Comparison of ENCODE assay signal across 8 cellular contexts in genomic region chr3:101070260-101071121, GRCh38.
DNase-seq lines count a peak whose midpoint lies in the region; ATAC-seq and TF ChIP-seq lines count a peak whose summit lies in the region.

No MANE protein-coding gene starts in this region.

- peaks cover 49% of the 10 kb centered on the region for H3K4me1 ChIP-seq in PC-3 (ENCODE audit: insufficient read depth, low read length)

- H3K27me3 Mint-ChIP-seq in activated T-helper 2 cell treated with anti-CD3 and anti-CD28 coated beads, Interferon-gamma antibody, Interleukin-2, Interleukin-4, amounts not matched to agents 10 μg/mL and 5 μg/mL and 100 μg/mL, durations not matched to agents 14 hours and 24 hours and 36 hours (ENCODE audit: low read depth), result peaks cover 10% of the 10 kb centered on the region

- H4K20me1 ChIP-seq in PC-3 (ENCODE audit: low read length), result no peaks in the 10 kb centered on the region

- H3K27me3 ChIP-seq in PC-3 (ENCODE audit: low read length), result no peaks in the 10 kb centered on the region

- no peaks in the 10 kb centered on the region for H3K9me3 ChIP-seq in PC-3 (ENCODE audit: low read length)

- no peaks in the 10 kb centered on the region for H3K36me3 ChIP-seq in PC-3 (ENCODE audit: low read depth, low read length)

- no peak overlapping the region for H3K4me3 Mint-ChIP-seq in activated T-helper 2 cell treated with anti-CD3 and anti-CD28 coated beads, Interferon-gamma antibody, Interleukin-2, Interleukin-4, amounts not matched to agents 10 μg/mL and 5 μg/mL and 100 μg/mL, durations not matched to agents 14 hours and 24 hours and 36 hours (ENCODE audit: low read depth)

- ATAC-seq in HG03139 (IDR thresholded peaks at IDR 0.05; ENCODE audit: unreplicated experiment), result peak; percentile 70
- ATAC-seq in PC-3, result peak; percentile 23
- peak; percentile 84 for ATAC-seq in Right ventricle myocardium superior (ENCODE audit: poor library complexity)
- no peak for ATAC-seq in GM18517 (IDR thresholded peaks at IDR 0.05; ENCODE audit: unreplicated experiment)

- CTCF ChIA-PET in PC-3 (lab: Charles Lee), result interaction anchor here (0.6 to 1.0 kb wide), 2 partner anchors 111 to 125 kb away, joined by 3 to 5 read pairs; no protein-coding TSS in a partner anchor

- POLR2A ChIA-PET in PC-3 (lab: Charles Lee; ENCODE audit: unreplicated experiment), result interaction anchor here (0.7 kb wide), 1 partner anchor 58 kb away, joined by 3 read pairs; no protein-coding TSS in a partner anchor

- H3K79me2 ChIP-seq in PC-3 (ENCODE audit: low read length), result no peaks in the 10 kb centered on the region

- DNase-seq in SIG-M5 treated with dmso at 0.1 percent for 504 hours (lab: John Stamatoyannopoulos, UW; ENCODE audit: unreplicated experiment), result peak; percentile 39
- DNase-seq in SIG-M5 (lab: John Stamatoyannopoulos, UW), result no peak
- DNase-seq in PC-3, result peak; percentile 70
- peak; percentile 30 for DNase-seq in activated T-helper 2 cell treated with anti-CD3 and anti-CD28 coated beads, Interferon-gamma antibody, Interleukin-2, Interleukin-4, amounts not matched to agents 10 μg/mL and 5 μg/mL and 100 μg/mL, durations not matched to agents 14 hours and 24 hours and 36 hours (ENCODE audit: low spot score)
- DNase-seq in Right ventricle myocardium superior, result peak; percentile 77
- DNase-seq in stimulated activated CD4-positive, alpha-beta T cell treated with anti-CD3 and anti-CD28 coated beads, Interleukin-12 subunit alpha, Interleukin-12 subunit beta, amount 100 ng/mL, for 24 hours (ENCODE audit: low read depth in 2 of 2), result peak; percentile 10 to 46

- no TSS peak for BruUV-seq in PC-3 (replicated peaks; lab: Mats Ljungman, UMichigan)

- TF ChIP-seq CTCF in PC-3 (conservative IDR thresholded peaks at IDR 0.05; ENCODE audit: low read depth, low read length), result peak; percentile 92

- H3K4me2 ChIP-seq in PC-3 (ENCODE audit: low read length), result peak overlapping the region; percentile 11; the same call in 1 of the 2 replicates

- H3K4me3 ChIP-seq in PC-3 (ENCODE audit: low read length), result no peak overlapping the region

- intact Hi-C loops in PC-3 (cut with micrococcal nuclease), result loop anchor here (5.0 kb wide), 1 partner anchor 33 kb away; no protein-coding TSS in a partner anchor
- intact Hi-C loops in activated T-helper 2 cell treated with anti-CD3 and anti-CD28 coated beads, Interferon-gamma antibody, Interleukin-2, Interleukin-4, amounts not matched to agents 10 μg/mL and 5 μg/mL and 100 μg/mL, durations not matched to agents 14 hours and 24 hours and 36 hours (cut with micrococcal nuclease), result loop anchor here (1.0 kb wide), 2 partner anchors 126 to 310 kb away; no protein-coding TSS in a partner anchor
- intact Hi-C loops in Right ventricle myocardium superior (cut with DNase I), result loop anchor here (2.0 kb wide), 1 partner anchor 126 kb away; no protein-coding TSS in a partner anchor

- no peaks in the 10 kb centered on the region for H3K36me3 Mint-ChIP-seq in activated T-helper 2 cell treated with anti-CD3 and anti-CD28 coated beads, Interferon-gamma antibody, Interleukin-2, Interleukin-4, amounts not matched to agents 10 μg/mL and 5 μg/mL and 100 μg/mL, durations not matched to agents 14 hours and 24 hours and 36 hours (ENCODE audit: low read depth)

- no peaks in the 10 kb centered on the region for H3F3A ChIP-seq in PC-3 (ENCODE audit: low read length, unreplicated experiment)

- H3K27ac Mint-ChIP-seq in activated T-helper 2 cell treated with anti-CD3 and anti-CD28 coated beads, Interferon-gamma antibody, Interleukin-2, Interleukin-4, amounts not matched to agents 10 μg/mL and 5 μg/mL and 100 μg/mL, durations not matched to agents 14 hours and 24 hours and 36 hours, result no peak overlapping the region

- H3K9me2 ChIP-seq in PC-3 (replicated peaks; ENCODE audit: low read length), result no peaks in the 10 kb centered on the region

- no peaks in the 10 kb centered on the region for H3K9me3 Mint-ChIP-seq in activated T-helper 2 cell treated with anti-CD3 and anti-CD28 coated beads, Interferon-gamma antibody, Interleukin-2, Interleukin-4, amounts not matched to agents 10 μg/mL and 5 μg/mL and 100 μg/mL, durations not matched to agents 14 hours and 24 hours and 36 hours

- peaks cover 6% of the 10 kb centered on the region for H3K4me1 Mint-ChIP-seq in activated T-helper 2 cell treated with anti-CD3 and anti-CD28 coated beads, Interferon-gamma antibody, Interleukin-2, Interleukin-4, amounts not matched to agents 10 μg/mL and 5 μg/mL and 100 μg/mL, durations not matched to agents 14 hours and 24 hours and 36 hours (ENCODE audit: low read depth)

- no peak overlapping the region for H3K9ac ChIP-seq in PC-3 (ENCODE audit: low read length)

- peak overlapping the region; percentile 28 for H2AFZ ChIP-seq in PC-3 (ENCODE audit: low read length)

- peak overlapping the region; percentile 22 for H3K27ac ChIP-seq in PC-3 (ENCODE audit: low read length)
